Comparison of ENCODE assay signal across 8 cellular contexts in genomic region chr7:3673524-3673923, GRCh38.
DNase-seq lines count a peak whose midpoint lies in the region; ATAC-seq and TF ChIP-seq lines count a peak whose summit lies in the region.

No MANE protein-coding gene starts in this region.

- TF ChIP-seq CTCF in GM12865 (IDR thresholded peaks at IDR 0.05; ENCODE audit: insufficient read depth, low read depth, low read length, missing control alignments) (peak; percentile 27), lower lobe of right lung (IDR thresholded peaks at IDR 0.05) (peak; percentile 39), HFFc6 (IDR thresholded peaks at IDR 0.05) (no peak; the same call in 1 of the 2 replicates)

- H3K4me1 Mint-ChIP-seq in stimulated activated memory B cell treated with anti-CD40 and anti-IgM and Interleukin-4, amounts not matched to agents 10 μg/mL and 1 μg/mL and 100 μg/mL, for 72 hours, result no peaks in the 10 kb centered on the region
- H3K4me1 Mint-ChIP-seq in HFFc6 (ENCODE audit: low read depth), result no peaks in the 10 kb centered on the region

- no peaks in the 10 kb centered on the region for H3K4me1 ChIP-seq in lower lobe of right lung

- DNase-seq in GM12865 (ENCODE audit: low read depth) (peak; percentile 6), RPMI8226 (peak; percentile 53), astrocyte of the hippocampus (ENCODE audit: low read depth, low spot score) (peak; percentile 10), lower lobe of right lung (peak; percentile 52), D341Med (ENCODE audit: low spot score) (no peak), HFFc6 (no peak), NCI-H774 (lab: John Stamatoyannopoulos, UW) (no peak)

- no peak overlapping the region for H3K27ac Mint-ChIP-seq in stimulated activated memory B cell treated with anti-CD40 and anti-IgM and Interleukin-4, amounts not matched to agents 10 μg/mL and 1 μg/mL and 100 μg/mL, for 72 hours
- no peak overlapping the region for H3K27ac Mint-ChIP-seq in HFFc6

- intact Hi-C loops in lower lobe of right lung (cut with DNase I), result no loop called here

- no peak overlapping the region for H3K4me3 ChIP-seq in GM12865 (ENCODE audit: low read depth, low read length)
- H3K4me3 ChIP-seq in lower lobe of right lung, result no peak overlapping the region

- H3K9me3 ChIP-seq in lower lobe of right lung, result no peaks in the 10 kb centered on the region

- no peaks in the 10 kb centered on the region for H3K36me3 ChIP-seq in lower lobe of right lung

- peaks cover 6% of the 10 kb centered on the region for H3K27me3 Mint-ChIP-seq in stimulated activated memory B cell treated with anti-CD40 and anti-IgM and Interleukin-4, amounts not matched to agents 10 μg/mL and 1 μg/mL and 100 μg/mL, for 72 hours
- H3K27me3 Mint-ChIP-seq in HFFc6 (ENCODE audit: insufficient read depth), result no peaks in the 10 kb centered on the region

- H3K4me3 Mint-ChIP-seq in stimulated activated memory B cell treated with anti-CD40 and anti-IgM and Interleukin-4, amounts not matched to agents 10 μg/mL and 1 μg/mL and 100 μg/mL, for 72 hours, result no peak overlapping the region
- H3K4me3 Mint-ChIP-seq in HFFc6, result no peak overlapping the region

- ATAC-seq in lower lobe of right lung, result no peak
- ATAC-seq in stimulated activated memory B cell treated with anti-CD40 and anti-IgM and Interleukin-4, amounts not matched to agents 10 μg/mL and 1 μg/mL and 100 μg/mL, for 72 hours, result no peak

- H3K27me3 ChIP-seq in lower lobe of right lung (ENCODE audit: low read depth), result no peaks in the 10 kb centered on the region

- no peaks in the 10 kb centered on the region for H3K36me3 Mint-ChIP-seq in stimulated activated memory B cell treated with anti-CD40 and anti-IgM and Interleukin-4, amounts not matched to agents 10 μg/mL and 1 μg/mL and 100 μg/mL, for 72 hours
- H3K36me3 Mint-ChIP-seq in HFFc6 (ENCODE audit: low read depth), result peaks cover 4% of the 10 kb centered on the region; the same call in 1 of the 2 replicates

- peaks cover 5% of the 10 kb centered on the region for H3K9me3 Mint-ChIP-seq in stimulated activated memory B cell treated with anti-CD40 and anti-IgM and Interleukin-4, amounts not matched to agents 10 μg/mL and 1 μg/mL and 100 μg/mL, for 72 hours
- peaks cover 34% of the 10 kb centered on the region for H3K9me3 Mint-ChIP-seq in HFFc6

- H3K27ac ChIP-seq in lower lobe of right lung, result no peak overlapping the region

Comparison
In these comparisons a context has a peak if more than half of its experiments do, and no peak if none do; other contexts are left out.
1. DNase-seq: peak in GM12865 (single experiment), RPMI8226 (single experiment), astrocyte of the hippocampus (single experiment) and lower lobe of right lung (single experiment); none in D341Med (single experiment), HFFc6 (single experiment) and NCI-H774 (single experiment).